14 cellular contexts compared by ENCODE assay signal in the genomic region with DNA sequence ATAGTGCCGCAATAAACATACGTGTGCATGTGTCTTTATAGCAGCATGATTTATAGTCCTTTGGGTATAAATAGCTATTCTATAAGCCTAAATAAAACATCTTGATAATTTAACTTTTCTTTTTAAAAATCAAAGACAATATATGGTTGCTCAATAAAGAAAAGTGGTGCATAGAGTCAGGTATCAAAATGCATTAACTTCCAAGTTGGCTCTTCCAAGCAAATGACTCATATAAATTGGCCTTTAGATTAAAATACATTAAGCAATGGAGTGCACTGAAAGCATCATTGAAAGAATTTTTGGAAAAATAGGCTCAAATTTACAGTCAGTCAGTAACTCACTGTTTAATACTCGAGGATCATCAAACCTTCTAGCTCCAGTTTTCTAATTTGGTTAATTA.
DNase-seq lines count a peak whose midpoint lies in the region; ATAC-seq and TF ChIP-seq lines count a peak whose summit lies in the region.
"Had no signal": no experiment of that assay in that cellular context is flagged by ENCODE, and none has a peak within 500 bp of the region (broad histone marks: within the 10 kb centered on the region; RNA-seq: fewer than 3 reads in every experiment).

No MANE protein-coding gene starts in this region.

- intact Hi-C loops in left ventricle myocardium inferior (cut with micrococcal nuclease) (no loop called here), left cardiac atrium (cut with DNase I) (no loop called here)

- ATAC-seq in left cardiac atrium (no peak), HG02759 (IDR thresholded peaks at IDR 0.05; ENCODE audit: unreplicated experiment) (no peak)
- ATAC-seq: HepG2 had no signal

- TF ChIP-seq CTCF in left ventricle myocardium inferior (IDR thresholded peaks at IDR 0.05; ENCODE audit: borderline replicate concordance) = no peak

- peaks cover 12% of the 10 kb centered on the region for H3K9me3 ChIP-seq in left ventricle myocardium inferior (replicated peaks)
- H3K9me3 ChIP-seq in adipocyte (ENCODE audit: control insufficient read depth, low read length) = peaks cover 13% of the 10 kb centered on the region
- no peaks in the 10 kb centered on the region for H3K9me3 ChIP-seq in SJCRH30 (replicated peaks)
- H3K9me3 ChIP-seq: HAP-1 had no signal

- H3K27me3 ChIP-seq in left ventricle myocardium inferior (ENCODE audit: low read depth) (no peaks in the 10 kb centered on the region), adipocyte (replicated peaks; ENCODE audit: control insufficient read depth, insufficient read depth, low read length) (no peaks in the 10 kb centered on the region), SJCRH30 (no peaks in the 10 kb centered on the region)

- DNase-seq in left ventricle myocardium inferior (no peak), left cardiac atrium (no peak), adipocyte (ENCODE audit: low read depth) (peak; percentile 41), fibroblast of peridontal ligament (ENCODE audit: extremely low read depth) (peak; percentile 35), SJCRH30 (no peak), H4 (ENCODE audit: low spot score) (no peak)
- DNase-seq: Caco-2; CD8-positive, alpha-beta memory T cell; DND-41; GDM1; GOT3 had no signal

- H3K4me3 ChIP-seq in left ventricle myocardium inferior (no peak overlapping the region), adipocyte (ENCODE audit: low read length) (no peak overlapping the region), SJCRH30 (no peak overlapping the region)
- H3K4me3 ChIP-seq: HAP-1 had no signal

- no peaks in the 10 kb centered on the region for H3K36me3 ChIP-seq in left ventricle myocardium inferior
- H3K36me3 ChIP-seq in adipocyte (ENCODE audit: control insufficient read depth, insufficient read depth, low read length, severe bottlenecking) = no peaks in the 10 kb centered on the region
- H3K36me3 ChIP-seq in SJCRH30 = no peaks in the 10 kb centered on the region
- H3K36me3 ChIP-seq: HAP-1 had no signal

- H3K27ac ChIP-seq in left ventricle myocardium inferior (replicated peaks) (peak overlapping the region; percentile 86), SJCRH30 (no peak overlapping the region)

- H3K4me1 ChIP-seq in left ventricle myocardium inferior (peaks cover 39% of the 10 kb centered on the region), adipocyte (ENCODE audit: control insufficient read depth, insufficient read depth, low read length) (peaks cover 19% of the 10 kb centered on the region), SJCRH30 (no peaks in the 10 kb centered on the region)
- H3K4me1 ChIP-seq: HAP-1 had no signal

- H3K9ac ChIP-seq in adipocyte (ENCODE audit: low read length) = no peak overlapping the region

Comparison
In these comparisons a context has a peak if more than half of its experiments do, and no peak if none do; other contexts are left out.
1. DNase-seq: peak in adipocyte (single experiment) and fibroblast of peridontal ligament (single experiment); none in left ventricle myocardium inferior (single experiment), left cardiac atrium (single experiment), SJCRH30 (0 of 2) and H4 (single experiment).